Comparison of ENCODE assay signal across 1 cellular context in the genomic region with DNA sequence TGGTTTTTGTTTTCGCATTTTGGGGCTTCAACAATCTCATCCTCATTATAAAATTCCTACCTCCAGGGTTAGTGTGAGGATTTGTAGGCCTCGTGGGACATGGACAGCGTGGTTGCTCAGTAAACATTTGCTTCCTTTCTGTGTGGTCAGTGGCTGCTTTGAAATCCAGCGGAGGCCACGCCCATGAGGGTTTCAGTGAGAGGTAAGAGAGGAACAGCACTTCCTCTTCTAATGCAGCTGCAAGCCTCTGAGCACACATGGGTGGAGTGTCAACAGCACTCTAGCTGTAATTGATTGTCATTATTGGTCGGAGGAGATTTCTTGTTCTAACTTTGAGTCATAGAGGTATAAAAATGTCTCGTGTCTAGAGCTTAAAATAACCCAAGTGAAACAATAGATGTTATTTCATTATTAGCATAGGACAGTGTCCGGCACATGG.
TF ChIP-seq lines count a peak whose summit lies in the region.

No MANE protein-coding gene starts in this region.

TF ChIP-seq in GM12878, 131 proteins besides CTCF, POLR2A, EP300 and RAD21 (continued from another document and continues in another):
- TF ChIP-seq, protein P1, sequence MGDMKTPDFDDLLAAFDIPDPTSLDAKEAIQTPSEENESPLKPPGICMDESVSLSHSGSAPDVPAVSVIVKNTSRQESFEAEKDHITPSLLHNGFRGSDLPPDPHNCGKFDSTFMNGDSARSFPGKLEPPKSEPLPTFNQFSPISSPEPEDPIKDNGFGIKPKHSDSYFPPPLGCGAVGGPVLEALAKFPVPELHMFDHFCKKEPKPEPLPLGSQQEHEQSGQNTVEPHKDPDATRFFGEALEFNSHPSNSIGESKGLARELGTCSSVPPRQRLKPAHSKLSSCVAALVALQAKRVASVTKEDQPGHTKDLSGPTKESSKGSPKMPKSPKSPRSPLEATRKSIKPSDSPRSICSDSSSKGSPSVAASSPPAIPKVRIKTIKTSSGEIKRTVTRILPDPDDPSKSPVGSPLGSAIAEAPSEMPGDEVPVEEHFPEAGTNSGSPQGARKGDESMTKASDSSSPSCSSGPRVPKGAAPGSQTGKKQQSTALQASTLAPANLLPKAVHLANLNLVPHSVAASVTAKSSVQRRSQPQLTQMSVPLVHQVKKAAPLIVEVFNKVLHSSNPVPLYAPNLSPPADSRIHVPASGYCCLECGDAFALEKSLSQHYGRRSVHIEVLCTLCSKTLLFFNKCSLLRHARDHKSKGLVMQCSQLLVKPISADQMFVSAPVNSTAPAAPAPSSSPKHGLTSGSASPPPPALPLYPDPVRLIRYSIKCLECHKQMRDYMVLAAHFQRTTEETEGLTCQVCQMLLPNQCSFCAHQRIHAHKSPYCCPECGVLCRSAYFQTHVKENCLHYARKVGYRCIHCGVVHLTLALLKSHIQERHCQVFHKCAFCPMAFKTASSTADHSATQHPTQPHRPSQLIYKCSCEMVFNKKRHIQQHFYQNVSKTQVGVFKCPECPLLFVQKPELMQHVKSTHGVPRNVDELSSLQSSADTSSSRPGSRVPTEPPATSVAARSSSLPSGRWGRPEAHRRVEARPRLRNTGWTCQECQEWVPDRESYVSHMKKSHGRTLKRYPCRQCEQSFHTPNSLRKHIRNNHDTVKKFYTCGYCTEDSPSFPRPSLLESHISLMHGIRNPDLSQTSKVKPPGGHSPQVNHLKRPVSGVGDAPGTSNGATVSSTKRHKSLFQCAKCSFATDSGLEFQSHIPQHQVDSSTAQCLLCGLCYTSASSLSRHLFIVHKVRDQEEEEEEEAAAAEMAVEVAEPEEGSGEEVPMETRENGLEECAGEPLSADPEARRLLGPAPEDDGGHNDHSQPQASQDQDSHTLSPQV (IDR thresholded peaks at IDR 0.05) = peak; percentile 21; the same call in 1 of the 2 replicates
- TF ChIP-seq RELA (IDR thresholded peaks at IDR 0.05; ENCODE audit: borderline replicate concordance, partially characterized antibody) (no peak), SMARCA5 (IDR thresholded peaks at IDR 0.05) (no peak), ZNF622 (IDR thresholded peaks at IDR 0.05) (no peak), ZNF217 (IDR thresholded peaks at IDR 0.05) (peak; percentile 89), SMAD5 (IDR thresholded peaks at IDR 0.05; ENCODE audit: low read depth) (no peak), MTA3 (IDR thresholded peaks at IDR 0.05; ENCODE audit: borderline replicate concordance, low read length) (peak; percentile 90; the same call in 1 of the 2 replicates), RCOR1 (conservative IDR thresholded peaks at IDR 0.05; ENCODE audit: low read depth, low read length) (no peak), TCF7 (IDR thresholded peaks at IDR 0.05; ENCODE audit: borderline replicate concordance) (peak; percentile 82), ZZZ3 (IDR thresholded peaks at IDR 0.05; ENCODE audit: control insufficient read depth, insufficient read length, low read depth) (no peak), NR2F1 (conservative IDR thresholded peaks at IDR 0.05) (peak; percentile 72), KAT2A (conservative IDR thresholded peaks at IDR 0.05; ENCODE audit: control insufficient read depth, low read depth, low read length) (no peak), SMC3 (IDR thresholded peaks at IDR 0.05; ENCODE audit: borderline replicate concordance, low read length) (no peak), SRF (IDR thresholded peaks at IDR 0.05; ENCODE audit: low read depth in 2 of 2, low read length in 2 of 2) (0 out of 4 replicates have a peak, but pooled peaks of 1 of the 2 experiments have one; percentile 15), JUNB (IDR thresholded peaks at IDR 0.05) (peak; percentile 96), KLF5 (IDR thresholded peaks at IDR 0.05; ENCODE audit: partially characterized antibody) (peak; percentile 53), CBX3 (IDR thresholded peaks at IDR 0.05; ENCODE audit: borderline replicate concordance, low read depth) (no peak), SREBF2 (IDR thresholded peaks at IDR 0.05; ENCODE audit: low read length) (no peak), NR2C1 (IDR thresholded peaks at IDR 0.05) (no peak), RBBP5 (conservative IDR thresholded peaks at IDR 0.05) (no peak)
- TF ChIP-seq, protein P2, sequence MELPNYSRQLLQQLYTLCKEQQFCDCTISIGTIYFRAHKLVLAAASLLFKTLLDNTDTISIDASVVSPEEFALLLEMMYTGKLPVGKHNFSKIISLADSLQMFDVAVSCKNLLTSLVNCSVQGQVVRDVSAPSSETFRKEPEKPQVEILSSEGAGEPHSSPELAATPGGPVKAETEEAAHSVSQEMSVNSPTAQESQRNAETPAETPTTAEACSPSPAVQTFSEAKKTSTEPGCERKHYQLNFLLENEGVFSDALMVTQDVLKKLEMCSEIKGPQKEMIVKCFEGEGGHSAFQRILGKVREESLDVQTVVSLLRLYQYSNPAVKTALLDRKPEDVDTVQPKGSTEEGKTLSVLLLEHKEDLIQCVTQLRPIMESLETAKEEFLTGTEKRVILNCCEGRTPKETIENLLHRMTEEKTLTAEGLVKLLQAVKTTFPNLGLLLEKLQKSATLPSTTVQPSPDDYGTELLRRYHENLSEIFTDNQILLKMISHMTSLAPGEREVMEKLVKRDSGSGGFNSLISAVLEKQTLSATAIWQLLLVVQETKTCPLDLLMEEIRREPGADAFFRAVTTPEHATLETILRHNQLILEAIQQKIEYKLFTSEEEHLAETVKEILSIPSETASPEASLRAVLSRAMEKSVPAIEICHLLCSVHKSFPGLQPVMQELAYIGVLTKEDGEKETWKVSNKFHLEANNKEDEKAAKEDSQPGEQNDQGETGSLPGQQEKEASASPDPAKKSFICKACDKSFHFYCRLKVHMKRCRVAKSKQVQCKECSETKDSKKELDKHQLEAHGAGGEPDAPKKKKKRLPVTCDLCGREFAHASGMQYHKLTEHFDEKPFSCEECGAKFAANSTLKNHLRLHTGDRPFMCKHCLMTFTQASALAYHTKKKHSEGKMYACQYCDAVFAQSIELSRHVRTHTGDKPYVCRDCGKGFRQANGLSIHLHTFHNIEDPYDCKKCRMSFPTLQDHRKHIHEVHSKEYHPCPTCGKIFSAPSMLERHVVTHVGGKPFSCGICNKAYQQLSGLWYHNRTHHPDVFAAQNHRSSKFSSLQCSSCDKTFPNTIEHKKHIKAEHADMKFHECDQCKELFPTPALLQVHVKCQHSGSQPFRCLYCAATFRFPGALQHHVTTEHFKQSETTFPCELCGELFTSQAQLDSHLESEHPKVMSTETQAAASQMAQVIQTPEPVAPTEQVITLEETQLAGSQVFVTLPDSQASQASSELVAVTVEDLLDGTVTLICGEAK (IDR thresholded peaks at IDR 0.05; ENCODE audit: borderline replicate concordance) = peak; percentile 35; the same call in 1 of the 2 replicates
- TF ChIP-seq, protein P3, sequence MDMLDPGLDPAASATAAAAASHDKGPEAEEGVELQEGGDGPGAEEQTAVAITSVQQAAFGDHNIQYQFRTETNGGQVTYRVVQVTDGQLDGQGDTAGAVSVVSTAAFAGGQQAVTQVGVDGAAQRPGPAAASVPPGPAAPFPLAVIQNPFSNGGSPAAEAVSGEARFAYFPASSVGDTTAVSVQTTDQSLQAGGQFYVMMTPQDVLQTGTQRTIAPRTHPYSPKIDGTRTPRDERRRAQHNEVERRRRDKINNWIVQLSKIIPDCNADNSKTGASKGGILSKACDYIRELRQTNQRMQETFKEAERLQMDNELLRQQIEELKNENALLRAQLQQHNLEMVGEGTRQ (IDR thresholded peaks at IDR 0.05; ENCODE audit: borderline replicate concordance, low read depth, low read length) = no peak; the same call in 1 of the 2 replicates
- TF ChIP-seq, protein P4, sequence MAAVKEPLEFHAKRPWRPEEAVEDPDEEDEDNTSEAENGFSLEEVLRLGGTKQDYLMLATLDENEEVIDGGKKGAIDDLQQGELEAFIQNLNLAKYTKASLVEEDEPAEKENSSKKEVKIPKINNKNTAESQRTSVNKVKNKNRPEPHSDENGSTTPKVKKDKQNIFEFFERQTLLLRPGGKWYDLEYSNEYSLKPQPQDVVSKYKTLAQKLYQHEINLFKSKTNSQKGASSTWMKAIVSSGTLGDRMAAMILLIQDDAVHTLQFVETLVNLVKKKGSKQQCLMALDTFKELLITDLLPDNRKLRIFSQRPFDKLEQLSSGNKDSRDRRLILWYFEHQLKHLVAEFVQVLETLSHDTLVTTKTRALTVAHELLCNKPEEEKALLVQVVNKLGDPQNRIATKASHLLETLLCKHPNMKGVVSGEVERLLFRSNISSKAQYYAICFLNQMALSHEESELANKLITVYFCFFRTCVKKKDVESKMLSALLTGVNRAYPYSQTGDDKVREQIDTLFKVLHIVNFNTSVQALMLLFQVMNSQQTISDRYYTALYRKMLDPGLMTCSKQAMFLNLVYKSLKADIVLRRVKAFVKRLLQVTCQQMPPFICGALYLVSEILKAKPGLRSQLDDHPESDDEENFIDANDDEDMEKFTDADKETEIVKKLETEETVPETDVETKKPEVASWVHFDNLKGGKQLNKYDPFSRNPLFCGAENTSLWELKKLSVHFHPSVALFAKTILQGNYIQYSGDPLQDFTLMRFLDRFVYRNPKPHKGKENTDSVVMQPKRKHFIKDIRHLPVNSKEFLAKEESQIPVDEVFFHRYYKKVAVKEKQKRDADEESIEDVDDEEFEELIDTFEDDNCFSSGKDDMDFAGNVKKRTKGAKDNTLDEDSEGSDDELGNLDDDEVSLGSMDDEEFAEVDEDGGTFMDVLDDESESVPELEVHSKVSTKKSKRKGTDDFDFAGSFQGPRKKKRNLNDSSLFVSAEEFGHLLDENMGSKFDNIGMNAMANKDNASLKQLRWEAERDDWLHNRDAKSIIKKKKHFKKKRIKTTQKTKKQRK (IDR thresholded peaks at IDR 0.05; ENCODE audit: low read depth, low read length) = no peak
- TF ChIP-seq, protein P5, sequence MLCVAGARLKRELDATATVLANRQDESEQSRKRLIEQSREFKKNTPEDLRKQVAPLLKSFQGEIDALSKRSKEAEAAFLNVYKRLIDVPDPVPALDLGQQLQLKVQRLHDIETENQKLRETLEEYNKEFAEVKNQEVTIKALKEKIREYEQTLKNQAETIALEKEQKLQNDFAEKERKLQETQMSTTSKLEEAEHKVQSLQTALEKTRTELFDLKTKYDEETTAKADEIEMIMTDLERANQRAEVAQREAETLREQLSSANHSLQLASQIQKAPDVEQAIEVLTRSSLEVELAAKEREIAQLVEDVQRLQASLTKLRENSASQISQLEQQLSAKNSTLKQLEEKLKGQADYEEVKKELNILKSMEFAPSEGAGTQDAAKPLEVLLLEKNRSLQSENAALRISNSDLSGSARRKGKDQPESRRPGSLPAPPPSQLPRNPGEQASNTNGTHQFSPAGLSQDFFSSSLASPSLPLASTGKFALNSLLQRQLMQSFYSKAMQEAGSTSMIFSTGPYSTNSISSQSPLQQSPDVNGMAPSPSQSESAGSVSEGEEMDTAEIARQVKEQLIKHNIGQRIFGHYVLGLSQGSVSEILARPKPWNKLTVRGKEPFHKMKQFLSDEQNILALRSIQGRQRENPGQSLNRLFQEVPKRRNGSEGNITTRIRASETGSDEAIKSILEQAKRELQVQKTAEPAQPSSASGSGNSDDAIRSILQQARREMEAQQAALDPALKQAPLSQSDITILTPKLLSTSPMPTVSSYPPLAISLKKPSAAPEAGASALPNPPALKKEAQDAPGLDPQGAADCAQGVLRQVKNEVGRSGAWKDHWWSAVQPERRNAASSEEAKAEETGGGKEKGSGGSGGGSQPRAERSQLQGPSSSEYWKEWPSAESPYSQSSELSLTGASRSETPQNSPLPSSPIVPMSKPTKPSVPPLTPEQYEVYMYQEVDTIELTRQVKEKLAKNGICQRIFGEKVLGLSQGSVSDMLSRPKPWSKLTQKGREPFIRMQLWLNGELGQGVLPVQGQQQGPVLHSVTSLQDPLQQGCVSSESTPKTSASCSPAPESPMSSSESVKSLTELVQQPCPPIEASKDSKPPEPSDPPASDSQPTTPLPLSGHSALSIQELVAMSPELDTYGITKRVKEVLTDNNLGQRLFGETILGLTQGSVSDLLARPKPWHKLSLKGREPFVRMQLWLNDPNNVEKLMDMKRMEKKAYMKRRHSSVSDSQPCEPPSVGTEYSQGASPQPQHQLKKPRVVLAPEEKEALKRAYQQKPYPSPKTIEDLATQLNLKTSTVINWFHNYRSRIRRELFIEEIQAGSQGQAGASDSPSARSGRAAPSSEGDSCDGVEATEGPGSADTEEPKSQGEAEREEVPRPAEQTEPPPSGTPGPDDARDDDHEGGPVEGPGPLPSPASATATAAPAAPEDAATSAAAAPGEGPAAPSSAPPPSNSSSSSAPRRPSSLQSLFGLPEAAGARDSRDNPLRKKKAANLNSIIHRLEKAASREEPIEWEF (IDR thresholded peaks at IDR 0.05; ENCODE audit: insufficient replicate concordance, low read depth, low read length) = peak; percentile 91
- TF ChIP-seq, protein P6, sequence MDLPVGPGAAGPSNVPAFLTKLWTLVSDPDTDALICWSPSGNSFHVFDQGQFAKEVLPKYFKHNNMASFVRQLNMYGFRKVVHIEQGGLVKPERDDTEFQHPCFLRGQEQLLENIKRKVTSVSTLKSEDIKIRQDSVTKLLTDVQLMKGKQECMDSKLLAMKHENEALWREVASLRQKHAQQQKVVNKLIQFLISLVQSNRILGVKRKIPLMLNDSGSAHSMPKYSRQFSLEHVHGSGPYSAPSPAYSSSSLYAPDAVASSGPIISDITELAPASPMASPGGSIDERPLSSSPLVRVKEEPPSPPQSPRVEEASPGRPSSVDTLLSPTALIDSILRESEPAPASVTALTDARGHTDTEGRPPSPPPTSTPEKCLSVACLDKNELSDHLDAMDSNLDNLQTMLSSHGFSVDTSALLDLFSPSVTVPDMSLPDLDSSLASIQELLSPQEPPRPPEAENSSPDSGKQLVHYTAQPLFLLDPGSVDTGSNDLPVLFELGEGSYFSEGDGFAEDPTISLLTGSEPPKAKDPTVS (IDR thresholded peaks at IDR 0.05; ENCODE audit: low read depth, low read length) = no peak
- TF ChIP-seq, protein P7, sequence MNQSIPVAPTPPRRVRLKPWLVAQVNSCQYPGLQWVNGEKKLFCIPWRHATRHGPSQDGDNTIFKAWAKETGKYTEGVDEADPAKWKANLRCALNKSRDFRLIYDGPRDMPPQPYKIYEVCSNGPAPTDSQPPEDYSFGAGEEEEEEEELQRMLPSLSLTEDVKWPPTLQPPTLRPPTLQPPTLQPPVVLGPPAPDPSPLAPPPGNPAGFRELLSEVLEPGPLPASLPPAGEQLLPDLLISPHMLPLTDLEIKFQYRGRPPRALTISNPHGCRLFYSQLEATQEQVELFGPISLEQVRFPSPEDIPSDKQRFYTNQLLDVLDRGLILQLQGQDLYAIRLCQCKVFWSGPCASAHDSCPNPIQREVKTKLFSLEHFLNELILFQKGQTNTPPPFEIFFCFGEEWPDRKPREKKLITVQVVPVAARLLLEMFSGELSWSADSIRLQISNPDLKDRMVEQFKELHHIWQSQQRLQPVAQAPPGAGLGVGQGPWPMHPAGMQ (IDR thresholded peaks at IDR 0.05; ENCODE audit: borderline replicate concordance) = no peak
